In genomic region chr9:72586388-72587160, GRCh38 we compare ENCODE assay signal across 8 cellular contexts.
DNase-seq lines count a peak whose midpoint lies in the region; ATAC-seq and TF ChIP-seq lines count a peak whose summit lies in the region.

No MANE protein-coding gene starts in this region.

- no peaks in the 10 kb centered on the region for H3K27me3 ChIP-seq in adrenal gland
- H3K27me3 ChIP-seq in left lung, result no peaks in the 10 kb centered on the region

- intact Hi-C loops in adrenal gland (cut with DNase I), result loop anchor here in 1 of 2 donors (10.0 kb wide), 1 partner anchor 212 kb away; no protein-coding TSS in a partner anchor
- intact Hi-C loops in left lung (cut with DNase I), result loop anchor here in 1 of 2 donors (10.0 kb wide), 1 partner anchor 232 kb away; no protein-coding TSS in a partner anchor

- no peaks in the 10 kb centered on the region for H3K9me3 ChIP-seq in adrenal gland (replicated peaks in 1 of 3)
- no peaks in the 10 kb centered on the region for H3K9me3 ChIP-seq in left lung

- no peaks in the 10 kb centered on the region for H3K36me3 ChIP-seq in adrenal gland (replicated peaks in 1 of 2)
- H3K36me3 ChIP-seq in left lung, result no peaks in the 10 kb centered on the region

- ATAC-seq in GM18909 (IDR thresholded peaks at IDR 0.05; ENCODE audit: poor library complexity, unreplicated experiment) (peak; percentile 72), left lung (peak; percentile 73)

- H3K4me1 ChIP-seq in adrenal gland (replicated peaks in 1 of 2), result no peaks in the 10 kb centered on the region
- peaks cover 0 to 48% of the 10 kb centered on the region in 2 donors for H3K4me1 ChIP-seq in left lung

- DNase-seq in AG08396 (ENCODE audit: low spot score) (peak; percentile 41), NOMO-1 treated with dmso at 0.1 percent for 144 hours (lab: John Stamatoyannopoulos, UW; ENCODE audit: unreplicated experiment) (peak; percentile 76), adrenal gland (peak in 4 of 7 donors; percentile 22 to 54 (median 40)), left lung (peak in 1 of 2 donors; percentile 50), iPS-NIHi7 (ENCODE audit: extremely low spot score) (no peak), GM19238 (ENCODE audit: insufficient read length, low spot score) (no peak)
- DNase-seq in activated CD8-positive, alpha-beta memory T cell treated with anti-CD3 and anti-CD28 coated beads for 24 hours, result no peak

- WGBS in adrenal gland, 4 donors, result 74 to 85% (median 78%) methylated on average over 5 of the region's 5 CpGs

- TF ChIP-seq POLR2A in adrenal gland (IDR thresholded peaks at IDR 0.05), result no peak

- H3K4me3 ChIP-seq in adrenal gland (no peak overlapping the region), left lung (no peak overlapping the region)

- TF ChIP-seq CTCF in adrenal gland (IDR thresholded peaks at IDR 0.05) (no peak), left lung (IDR thresholded peaks at IDR 0.05) (no peak)

- H3K27ac ChIP-seq in adrenal gland (no peak overlapping the region), left lung (peak overlapping the region in 1 of 2 donors; percentile 53)

Comparison
In these comparisons a context has a peak if more than half of its experiments do, and no peak if none do; other contexts are left out.
1. DNase-seq: peak in AG08396 (single experiment), NOMO-1 treated with dmso at 0.1 percent for 144 hours (single experiment) and adrenal gland (4 of 7); none in activated CD8-positive, alpha-beta memory T cell treated with anti-CD3 and anti-CD28 coated beads for 24 hours (single experiment), iPS-NIHi7 (single experiment) and GM19238 (single experiment).